8 cellular contexts compared by ENCODE assay signal in the genomic region with DNA sequence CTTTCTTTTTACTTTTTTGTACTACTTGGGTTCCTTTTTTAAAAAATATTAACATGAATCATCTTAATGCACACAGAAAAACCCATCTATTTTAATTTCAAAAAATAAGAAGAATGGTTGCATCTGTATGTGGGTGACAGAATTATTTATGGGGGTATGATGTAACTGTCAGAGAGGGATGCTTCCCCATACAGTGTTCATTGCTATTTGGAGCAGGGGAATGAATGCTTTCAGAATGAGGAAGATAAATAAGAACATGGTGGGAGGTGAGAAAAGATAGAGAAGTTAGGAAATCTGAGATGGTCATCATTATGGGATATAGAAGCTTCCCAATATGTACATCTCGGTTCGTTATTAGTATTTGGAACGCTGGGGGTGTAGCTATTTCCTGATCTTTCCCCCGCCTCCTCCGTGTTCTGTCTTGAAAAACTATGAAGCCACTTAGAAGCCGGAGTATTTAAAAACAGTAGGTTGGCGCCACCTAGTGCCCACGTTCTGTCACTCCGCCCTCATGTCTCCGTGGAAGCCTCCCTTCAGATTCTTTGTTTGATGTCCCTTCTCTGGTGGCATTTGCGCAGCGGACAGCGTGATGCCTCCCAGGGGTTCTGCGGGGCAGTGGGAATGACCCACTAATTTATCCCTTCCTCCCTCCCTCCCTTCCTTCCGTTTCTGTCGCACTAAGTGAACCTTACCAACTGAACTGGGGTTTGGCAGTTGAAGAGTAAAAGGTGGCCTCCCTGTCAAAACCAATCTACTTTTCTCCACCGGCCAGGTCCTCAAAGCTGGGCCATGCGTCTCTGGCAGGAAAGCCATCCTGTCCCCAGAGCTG.
DNase-seq lines count a peak whose midpoint lies in the region; ATAC-seq and TF ChIP-seq lines count a peak whose summit lies in the region.

No MANE protein-coding gene starts in this region.

- H3K9me3 ChIP-seq in skeletal muscle tissue (ENCODE audit: control insufficient read depth in 3 of 3, low read length in 3 of 3): no peaks in the 10 kb centered on the region

- no peaks in the 10 kb centered on the region for H3K27me3 ChIP-seq in skeletal muscle tissue (ENCODE audit: control insufficient read depth in 3 of 3, insufficient read depth in 3 of 3, low read length in 3 of 3)

- peak overlapping the region; percentile 34 for H3K4me3 Mint-ChIP-seq in T-helper 2 cell treated with Interferon-gamma antibody and Interleukin-4, amounts not matched to agents 5 μg/mL and 100 μg/mL, for 36 hours

- H3K36me3 Mint-ChIP-seq in T-helper 2 cell treated with Interferon-gamma antibody and Interleukin-4, amounts not matched to agents 5 μg/mL and 100 μg/mL, for 36 hours (ENCODE audit: low read depth): no peaks in the 10 kb centered on the region

- H3K9ac ChIP-seq in skeletal muscle tissue (ENCODE audit: low read depth in 1 of 3, low read length in 3 of 3): peak overlapping the region in 1 of 3 donors; percentile 54

- H3K27ac ChIP-seq in skeletal muscle tissue (ENCODE audit: low read depth, low read length): no peak overlapping the region

- in situ Hi-C loops in astrocyte of the cerebellum (cut with HindIII; ENCODE audit: low sequenced_read_pairs): loop anchor here (10.0 kb wide), 1 partner anchor 624 kb away; a partner anchor contains a TSS

- peaks cover 4% of the 10 kb centered on the region for H3K4me1 Mint-ChIP-seq in T-helper 2 cell treated with Interferon-gamma antibody and Interleukin-4, amounts not matched to agents 5 μg/mL and 100 μg/mL, for 36 hours (ENCODE audit: low read depth)

- ATAC-seq in HG02610 (IDR thresholded peaks at IDR 0.05; ENCODE audit: unreplicated experiment) (peak; percentile 74), HG03025 (IDR thresholded peaks at IDR 0.05; ENCODE audit: low FRiP score, unreplicated experiment) (no peak)

- TF ChIP-seq CTCF in GM10266 (IDR thresholded peaks at IDR 0.05; ENCODE audit: control insufficient read depth, insufficient read depth, low read depth, missing control alignments) (peak; percentile 73), astrocyte of the cerebellum (IDR thresholded peaks at IDR 0.05; ENCODE audit: low read depth, low read length, missing control alignments) (peak; percentile 71)

- H3K36me3 ChIP-seq in skeletal muscle tissue (ENCODE audit: control insufficient read depth in 3 of 3, insufficient read depth in 3 of 3, low read length in 3 of 3): peaks cover 5 to 16% (median 6%) of the 10 kb centered on the region in 3 donors

- no peaks in the 10 kb centered on the region for H3K27me3 Mint-ChIP-seq in T-helper 2 cell treated with Interferon-gamma antibody and Interleukin-4, amounts not matched to agents 5 μg/mL and 100 μg/mL, for 36 hours (ENCODE audit: low read depth)

- H3K9me3 Mint-ChIP-seq in T-helper 2 cell treated with Interferon-gamma antibody and Interleukin-4, amounts not matched to agents 5 μg/mL and 100 μg/mL, for 36 hours: no peaks in the 10 kb centered on the region

- H3K4me1 ChIP-seq in skeletal muscle tissue (ENCODE audit: control insufficient read depth in 3 of 3, insufficient read depth in 3 of 3, low read length in 3 of 3): peaks cover 4 to 8% (median 5%) of the 10 kb centered on the region in 3 donors

- peak; percentile 67 for DNase-seq in GM10266 (ENCODE audit: extremely low spot score)
- DNase-seq in NCI-H1417 treated with DMSO at 0.1 percent for 48 hours (lab: John Stamatoyannopoulos, UW): peak; percentile 9
- peak; percentile 36 for DNase-seq in T-helper 2 cell treated with Interferon-gamma antibody and Interleukin-4, amounts not matched to agents 5 μg/mL and 100 μg/mL, for 36 hours (ENCODE audit: low spot score)
- DNase-seq in astrocyte of the cerebellum (ENCODE audit: low read depth): peak; percentile 66
- peak; percentile 47 to 80 for DNase-seq in hippocampal formation (lab: John Stamatoyannopoulos, UW)

- H3K4me3 ChIP-seq in astrocyte of the cerebellum (ENCODE audit: low read depth, low read length): no peak overlapping the region
- peak overlapping the region; percentile 36 to 51 (median 38) for H3K4me3 ChIP-seq in skeletal muscle tissue (ENCODE audit: low read length in 3 of 3)

- no peak overlapping the region for H3K27ac Mint-ChIP-seq in T-helper 2 cell treated with Interferon-gamma antibody and Interleukin-4, amounts not matched to agents 5 μg/mL and 100 μg/mL, for 36 hours

Comparison
In these comparisons a context has a peak if more than half of its experiments do, and no peak if none do; other contexts are left out.
1. DNase-seq: peak in every context shown above with its lines; median percentile 67 in GM10266; 66 in astrocyte of the cerebellum; 64 in hippocampal formation; 36 in T-helper 2 cell treated with Interferon-gamma antibody and Interleukin-4, amounts not matched to agents 5 μg/mL and 100 μg/mL, for 36 hours; 9 in NCI-H1417 treated with DMSO at 0.1 percent for 48 hours.